2 cellular contexts compared by ENCODE assay signal in the genomic region with DNA sequence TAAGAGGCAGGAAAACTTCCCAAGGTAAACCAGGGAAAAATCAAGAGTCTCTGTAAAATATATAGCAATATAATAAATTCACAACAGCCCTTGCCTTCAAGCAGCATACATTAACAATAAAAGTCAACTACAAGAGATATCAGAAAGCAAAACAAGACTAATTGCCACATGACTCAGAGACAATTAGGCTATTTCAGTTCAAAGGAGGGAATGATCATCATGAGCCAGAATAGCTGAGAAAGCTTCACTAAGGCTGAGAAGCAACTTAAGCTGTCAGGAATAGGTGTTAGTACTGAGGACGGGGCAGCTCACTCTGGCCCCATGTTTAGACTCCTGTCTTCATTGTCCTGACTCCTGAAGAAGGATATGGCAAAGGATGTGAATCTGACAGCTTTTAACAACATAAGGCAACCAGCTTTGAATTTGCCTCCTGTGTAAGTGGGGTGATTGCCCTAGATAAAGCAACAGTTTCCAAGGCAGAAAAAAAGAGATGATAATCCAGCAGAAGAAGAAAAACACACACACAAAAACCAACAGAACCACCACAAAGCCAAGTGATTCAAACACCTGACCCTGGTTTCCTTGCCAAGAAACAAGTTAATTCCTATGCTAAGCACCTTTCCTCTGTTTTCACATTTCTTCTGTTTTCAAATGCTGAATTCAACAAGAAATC.
TF ChIP-seq lines count a peak whose summit lies in the region.

No MANE protein-coding gene starts in this region.

TF ChIP-seq in GM12891, 5 proteins besides CTCF, POLR2A, EP300 and RAD21:
- no peak for TF ChIP-seq PAX5 (IDR thresholded peaks at IDR 0.05; ENCODE audit: insufficient read depth, low read length, severe bottlenecking)
- no peak for TF ChIP-seq SPI1 (IDR thresholded peaks at IDR 0.05; ENCODE audit: low read depth, low read length)
- no peak for TF ChIP-seq POU2F2 (IDR thresholded peaks at IDR 0.05; ENCODE audit: low read depth, low read length)
- no peak for TF ChIP-seq POLR2AphosphoS5 (IDR thresholded peaks at IDR 0.05; ENCODE audit: low read depth, low read length)
- TF ChIP-seq TAF1 (IDR thresholded peaks at IDR 0.05; ENCODE audit: low read depth, low read length), result no peak
TF ChIP-seq in GM12891: peak in this region for 0.

TF ChIP-seq in H1, 55 proteins besides CTCF, POLR2A, EP300 and RAD21:
- TF ChIP-seq POLR2AphosphoS5 (IDR thresholded peaks at IDR 0.05; ENCODE audit: low read depth, low read length), result no peak
- no peak for TF ChIP-seq HDAC2 (IDR thresholded peaks at IDR 0.05; ENCODE audit: borderline replicate concordance in 1 of 2, low read depth in 2 of 2, low read length in 2 of 2)
- TF ChIP-seq ZNF274 (IDR thresholded peaks at IDR 0.05; ENCODE audit: borderline replicate concordance, extremely low read depth, low read length), result no peak
- TF ChIP-seq JUN (IDR thresholded peaks at IDR 0.05; ENCODE audit: low read depth, low read length), result no peak
- TF ChIP-seq, protein P1, sequence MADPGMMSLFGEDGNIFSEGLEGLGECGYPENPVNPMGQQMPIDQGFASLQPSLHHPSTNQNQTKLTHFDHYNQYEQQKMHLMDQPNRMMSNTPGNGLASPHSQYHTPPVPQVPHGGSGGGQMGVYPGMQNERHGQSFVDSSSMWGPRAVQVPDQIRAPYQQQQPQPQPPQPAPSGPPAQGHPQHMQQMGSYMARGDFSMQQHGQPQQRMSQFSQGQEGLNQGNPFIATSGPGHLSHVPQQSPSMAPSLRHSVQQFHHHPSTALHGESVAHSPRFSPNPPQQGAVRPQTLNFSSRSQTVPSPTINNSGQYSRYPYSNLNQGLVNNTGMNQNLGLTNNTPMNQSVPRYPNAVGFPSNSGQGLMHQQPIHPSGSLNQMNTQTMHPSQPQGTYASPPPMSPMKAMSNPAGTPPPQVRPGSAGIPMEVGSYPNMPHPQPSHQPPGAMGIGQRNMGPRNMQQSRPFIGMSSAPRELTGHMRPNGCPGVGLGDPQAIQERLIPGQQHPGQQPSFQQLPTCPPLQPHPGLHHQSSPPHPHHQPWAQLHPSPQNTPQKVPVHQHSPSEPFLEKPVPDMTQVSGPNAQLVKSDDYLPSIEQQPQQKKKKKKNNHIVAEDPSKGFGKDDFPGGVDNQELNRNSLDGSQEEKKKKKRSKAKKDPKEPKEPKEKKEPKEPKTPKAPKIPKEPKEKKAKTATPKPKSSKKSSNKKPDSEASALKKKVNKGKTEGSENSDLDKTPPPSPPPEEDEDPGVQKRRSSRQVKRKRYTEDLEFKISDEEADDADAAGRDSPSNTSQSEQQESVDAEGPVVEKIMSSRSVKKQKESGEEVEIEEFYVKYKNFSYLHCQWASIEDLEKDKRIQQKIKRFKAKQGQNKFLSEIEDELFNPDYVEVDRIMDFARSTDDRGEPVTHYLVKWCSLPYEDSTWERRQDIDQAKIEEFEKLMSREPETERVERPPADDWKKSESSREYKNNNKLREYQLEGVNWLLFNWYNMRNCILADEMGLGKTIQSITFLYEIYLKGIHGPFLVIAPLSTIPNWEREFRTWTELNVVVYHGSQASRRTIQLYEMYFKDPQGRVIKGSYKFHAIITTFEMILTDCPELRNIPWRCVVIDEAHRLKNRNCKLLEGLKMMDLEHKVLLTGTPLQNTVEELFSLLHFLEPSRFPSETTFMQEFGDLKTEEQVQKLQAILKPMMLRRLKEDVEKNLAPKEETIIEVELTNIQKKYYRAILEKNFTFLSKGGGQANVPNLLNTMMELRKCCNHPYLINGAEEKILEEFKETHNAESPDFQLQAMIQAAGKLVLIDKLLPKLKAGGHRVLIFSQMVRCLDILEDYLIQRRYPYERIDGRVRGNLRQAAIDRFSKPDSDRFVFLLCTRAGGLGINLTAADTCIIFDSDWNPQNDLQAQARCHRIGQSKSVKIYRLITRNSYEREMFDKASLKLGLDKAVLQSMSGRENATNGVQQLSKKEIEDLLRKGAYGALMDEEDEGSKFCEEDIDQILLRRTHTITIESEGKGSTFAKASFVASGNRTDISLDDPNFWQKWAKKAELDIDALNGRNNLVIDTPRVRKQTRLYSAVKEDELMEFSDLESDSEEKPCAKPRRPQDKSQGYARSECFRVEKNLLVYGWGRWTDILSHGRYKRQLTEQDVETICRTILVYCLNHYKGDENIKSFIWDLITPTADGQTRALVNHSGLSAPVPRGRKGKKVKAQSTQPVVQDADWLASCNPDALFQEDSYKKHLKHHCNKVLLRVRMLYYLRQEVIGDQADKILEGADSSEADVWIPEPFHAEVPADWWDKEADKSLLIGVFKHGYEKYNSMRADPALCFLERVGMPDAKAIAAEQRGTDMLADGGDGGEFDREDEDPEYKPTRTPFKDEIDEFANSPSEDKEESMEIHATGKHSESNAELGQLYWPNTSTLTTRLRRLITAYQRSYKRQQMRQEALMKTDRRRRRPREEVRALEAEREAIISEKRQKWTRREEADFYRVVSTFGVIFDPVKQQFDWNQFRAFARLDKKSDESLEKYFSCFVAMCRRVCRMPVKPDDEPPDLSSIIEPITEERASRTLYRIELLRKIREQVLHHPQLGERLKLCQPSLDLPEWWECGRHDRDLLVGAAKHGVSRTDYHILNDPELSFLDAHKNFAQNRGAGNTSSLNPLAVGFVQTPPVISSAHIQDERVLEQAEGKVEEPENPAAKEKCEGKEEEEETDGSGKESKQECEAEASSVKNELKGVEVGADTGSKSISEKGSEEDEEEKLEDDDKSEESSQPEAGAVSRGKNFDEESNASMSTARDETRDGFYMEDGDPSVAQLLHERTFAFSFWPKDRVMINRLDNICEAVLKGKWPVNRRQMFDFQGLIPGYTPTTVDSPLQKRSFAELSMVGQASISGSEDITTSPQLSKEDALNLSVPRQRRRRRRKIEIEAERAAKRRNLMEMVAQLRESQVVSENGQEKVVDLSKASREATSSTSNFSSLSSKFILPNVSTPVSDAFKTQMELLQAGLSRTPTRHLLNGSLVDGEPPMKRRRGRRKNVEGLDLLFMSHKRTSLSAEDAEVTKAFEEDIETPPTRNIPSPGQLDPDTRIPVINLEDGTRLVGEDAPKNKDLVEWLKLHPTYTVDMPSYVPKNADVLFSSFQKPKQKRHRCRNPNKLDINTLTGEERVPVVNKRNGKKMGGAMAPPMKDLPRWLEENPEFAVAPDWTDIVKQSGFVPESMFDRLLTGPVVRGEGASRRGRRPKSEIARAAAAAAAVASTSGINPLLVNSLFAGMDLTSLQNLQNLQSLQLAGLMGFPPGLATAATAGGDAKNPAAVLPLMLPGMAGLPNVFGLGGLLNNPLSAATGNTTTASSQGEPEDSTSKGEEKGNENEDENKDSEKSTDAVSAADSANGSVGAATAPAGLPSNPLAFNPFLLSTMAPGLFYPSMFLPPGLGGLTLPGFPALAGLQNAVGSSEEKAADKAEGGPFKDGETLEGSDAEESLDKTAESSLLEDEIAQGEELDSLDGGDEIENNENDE (IDR thresholded peaks at IDR 0.05; ENCODE audit: insufficient replicate concordance, low read length), result no peak
- no peak for TF ChIP-seq SUZ12 (IDR thresholded peaks at IDR 0.05; ENCODE audit: low read length)
- TF ChIP-seq TBP (IDR thresholded peaks at IDR 0.05; ENCODE audit: low read depth, low read length), result no peak
- no peak for TF ChIP-seq CBX5 (IDR thresholded peaks at IDR 0.05; ENCODE audit: low read depth, low read length)
- TF ChIP-seq SP1 (IDR thresholded peaks at IDR 0.05; ENCODE audit: low read depth, low read length), result no peak
- TF ChIP-seq, protein P2, sequence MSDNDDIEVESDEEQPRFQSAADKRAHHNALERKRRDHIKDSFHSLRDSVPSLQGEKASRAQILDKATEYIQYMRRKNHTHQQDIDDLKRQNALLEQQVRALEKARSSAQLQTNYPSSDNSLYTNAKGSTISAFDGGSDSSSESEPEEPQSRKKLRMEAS (IDR thresholded peaks at IDR 0.05), result no peak
